Comparison of ENCODE assay signal across 18 cellular contexts in the genomic region with DNA sequence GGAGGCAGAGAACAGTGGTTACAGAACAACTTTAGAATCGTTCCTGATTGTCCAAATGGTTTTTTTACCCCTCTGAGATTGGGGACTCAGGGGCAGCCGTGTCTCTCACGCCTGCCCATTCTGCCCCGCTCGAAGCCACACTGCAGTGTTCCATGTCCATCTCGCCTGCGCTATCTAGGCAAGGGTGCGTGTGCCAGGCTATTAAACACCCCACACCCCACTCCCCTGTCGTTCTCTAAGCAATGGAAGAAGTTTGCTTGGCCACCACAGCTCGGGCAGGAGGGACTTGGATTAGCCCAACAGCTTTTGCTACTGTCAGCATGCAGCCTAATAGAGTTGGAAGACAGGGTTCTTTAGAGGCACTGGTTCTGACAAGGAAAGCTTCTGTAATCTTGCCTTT.
"Had no signal": no experiment of that assay in that cellular context is flagged by ENCODE, and none has a peak within 500 bp of the region (broad histone marks: within the 10 kb centered on the region; RNA-seq: fewer than 3 reads in every experiment).

No MANE protein-coding gene starts in this region.

- H3K36me3 Mint-ChIP-seq: activated naive CD4-positive, alpha-beta T cell treated with anti-CD3 and anti-CD28 coated beads, Interleukin-2, amount 50 U/mL, for 24 hours; T-cell had no signal

- H3K4me3 Mint-ChIP-seq: activated CD8-positive, alpha-beta T cell treated with anti-CD3 and anti-CD28 coated beads, Interleukin-2, amount 10 ng/mL, durations not matched to agents 7 days and 5 days; activated naive CD4-positive, alpha-beta T cell treated with anti-CD3 and anti-CD28 coated beads, Interleukin-2, amount 50 U/mL, for 24 hours; activated T-helper 1 cell treated with anti-CD3 and anti-CD28 coated beads, Interleukin-12 subunit alpha, Interleukin-12 subunit beta, Interleukin-2, Interleukin-4 antibody, amounts not matched to agents 30 ng/mL and 10 ng/mL and 1 ng/mL, durations not matched to agents 14 hours and 24 hours and 36 hours; central memory CD8-positive, alpha-beta T cell; nephron; T-cell had no signal

- DNase-seq: activated CD4-positive, alpha-beta T cell treated with anti-CD3 and anti-CD28 coated beads for 1 hour; activated CD4-positive, alpha-beta T cell treated with anti-CD3 and anti-CD28 coated beads, Interleukin-2, amount 50 U/mL, for 1 hour; activated CD8-positive, alpha-beta T cell treated with anti-CD3 and anti-CD28 coated beads, Interleukin-2, amount 10 ng/mL, durations not matched to agents 7 days and 5 days; activated gamma-delta T cell treated with Interleukin-2 at 50 U/mL for 16 hours; aorta; brain microvascular endothelial cell; pancreas; stimulated activated CD4-positive, alpha-beta T cell treated with anti-CD3 and anti-CD28 coated beads, Interleukin-4, amount 100 ng/mL, for 4 hours; stimulated activated naive CD8-positive, alpha-beta T cell treated with anti-CD3 and anti-CD28 coated beads, Interleukin-15, Interleukin-2, amounts not matched to agents 100 U/mL and 50 U/mL, for 24 hours; T-cell; tibial artery had no signal

- H3K4me3 ChIP-seq: coronary artery, pancreas, tibial artery had no signal

- H3K27me3 Mint-ChIP-seq: central memory CD8-positive, alpha-beta T cell had no signal

- H3K27ac Mint-ChIP-seq: activated CD8-positive, alpha-beta T cell treated with anti-CD3 and anti-CD28 coated beads, Interleukin-2, amount 10 ng/mL, durations not matched to agents 7 days and 5 days; activated naive CD4-positive, alpha-beta T cell treated with anti-CD3 and anti-CD28 coated beads, Interleukin-2, amount 50 U/mL, for 24 hours; activated T-helper 1 cell treated with anti-CD3 and anti-CD28 coated beads, Interleukin-12 subunit alpha, Interleukin-12 subunit beta, Interleukin-2, Interleukin-4 antibody, amounts not matched to agents 30 ng/mL and 10 ng/mL and 1 ng/mL, durations not matched to agents 14 hours and 24 hours and 36 hours; nephron; T-cell had no signal

- H3K4me1 ChIP-seq: pancreas, tibial artery had no signal

- H3K4me1 Mint-ChIP-seq: activated naive CD4-positive, alpha-beta T cell treated with anti-CD3 and anti-CD28 coated beads, Interleukin-2, amount 50 U/mL, for 24 hours; central memory CD8-positive, alpha-beta T cell; T-cell had no signal

- H3K36me3 ChIP-seq: brain microvascular endothelial cell, neutrophil, pancreas, tibial artery had no signal

- H3K27ac ChIP-seq: brain microvascular endothelial cell, coronary artery, epithelial cell of prostate, neutrophil, pancreas, tibial artery had no signal

- H3K9me3 ChIP-seq: neutrophil, pancreas, tibial artery had no signal

- ATAC-seq: activated CD8-positive, alpha-beta T cell treated with anti-CD3 and anti-CD28 coated beads, Interleukin-2, amount 10 ng/mL, durations not matched to agents 7 days and 5 days; pancreas; stimulated activated naive CD8-positive, alpha-beta T cell treated with anti-CD3 and anti-CD28 coated beads, Interleukin-15, Interleukin-2, amounts not matched to agents 100 U/mL and 50 U/mL, for 24 hours; T-cell had no signal
